Comparison of ENCODE assay signal across 13 cellular contexts in the genomic region with DNA sequence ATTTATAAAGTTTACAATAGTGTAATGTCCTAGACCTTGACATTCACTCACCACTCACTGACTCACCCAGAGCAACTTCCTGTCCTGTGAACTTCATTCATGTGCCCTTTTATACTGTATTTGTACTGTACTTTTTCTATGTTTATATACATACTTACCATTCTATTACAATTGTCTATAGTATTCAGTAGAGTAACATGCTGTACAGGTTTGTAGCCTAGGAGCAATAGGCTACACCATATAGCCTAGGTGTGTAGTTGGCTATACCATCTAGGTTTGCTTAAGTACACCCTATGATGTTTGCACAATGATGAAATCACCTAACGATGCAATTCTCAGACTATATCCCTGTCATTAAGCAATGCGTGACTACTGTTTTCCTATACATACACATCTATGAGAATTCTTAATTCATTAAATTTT. TPM values are rescaled to one million over a fixed set of nuclear protein-coding genes. Genes with fewer than 3 reads are reported as not detected.
DNase-seq lines count a peak whose midpoint lies in the region; ATAC-seq, FAIRE-seq and TF ChIP-seq lines count a peak whose summit lies in the region.
"Had no signal": no experiment of that assay in that cellular context is flagged by ENCODE, and none has a peak within 500 bp of the region (broad histone marks: within the 10 kb centered on the region; RNA-seq: fewer than 3 reads in every experiment).

No MANE protein-coding gene starts in this region.

- H3K4me3 ChIP-seq in endothelial cell of umbilical vein (replicated peaks in 1 of 3; ENCODE audit: insufficient read depth in 1 of 3, low read depth in 1 of 3, low read length in 3 of 3), result no peak overlapping the region
- no peak overlapping the region for H3K4me3 ChIP-seq in MM.1S (ENCODE audit: low read length)
- no peak overlapping the region for H3K4me3 ChIP-seq in CD4-positive, alpha-beta memory T cell (ENCODE audit: low read length in 2 of 2)
- H3K4me3 ChIP-seq: esophagus squamous epithelium had no signal

- H3K9me1 ChIP-seq in endothelial cell of umbilical vein (replicated peaks; ENCODE audit: control insufficient read depth, extremely low read depth, insufficient read depth, low read length), result no peaks in the 10 kb centered on the region

- peak; percentile 14 for DNase-seq in activated naive CD4-positive, alpha-beta T cell treated with anti-CD3 and anti-CD28 coated beads for 36 hours
- DNase-seq in activated naive CD4-positive, alpha-beta T cell treated with Interleukin-2 at 50 U/mL for 16 hours, result no peak
- DNase-seq in RCC 7860 (ENCODE audit: low spot score) (peak; percentile 60), endothelial cell of umbilical vein (ENCODE audit: low read depth, low spot score) (peak; percentile 70), left lobe of liver (ENCODE audit: low spot score) (no peak), MM.1S (no peak)
- no peak for DNase-seq in stimulated activated effector memory CD8-positive, alpha-beta T cell treated with anti-CD3 and anti-CD28 coated beads, Interleukin-12 subunit alpha, Interleukin-12 subunit beta, amount 100 ng/mL, for 72 hours (ENCODE audit: low spot score in 2 of 2)
- DNase-seq in CD4-positive, alpha-beta memory T cell, result no peak
- DNase-seq: esophagus squamous epithelium; GDM1; stimulated activated CD4-positive, alpha-beta T cell treated with anti-CD3 and anti-CD28 coated beads, Interleukin-2, amount 100 ng/mL, for 24 hours had no signal

- H3K9me3 ChIP-seq in endothelial cell of umbilical vein (replicated peaks; ENCODE audit: control insufficient read depth, insufficient read depth, low read length) (no peaks in the 10 kb centered on the region), MM.1S (replicated peaks; ENCODE audit: insufficient read depth, low read length) (no peaks in the 10 kb centered on the region)
- no peaks in the 10 kb centered on the region for H3K9me3 ChIP-seq in CD4-positive, alpha-beta memory T cell (ENCODE audit: control insufficient read depth in 1 of 2, low read length in 2 of 2)
- H3K9me3 ChIP-seq: esophagus squamous epithelium had no signal

- H3K79me2 ChIP-seq in endothelial cell of umbilical vein (ENCODE audit: control insufficient read depth, insufficient read depth, low read length) (no peaks in the 10 kb centered on the region), MM.1S (ENCODE audit: low read length) (no peaks in the 10 kb centered on the region)

- H2AFZ ChIP-seq in endothelial cell of umbilical vein (ENCODE audit: low read depth, low read length) (no peak overlapping the region), MM.1S (ENCODE audit: low read length) (no peak overlapping the region)

- peak; percentile 72 for FAIRE-seq in RCC 7860 (lab: Jason Lieb, UNC)
- FAIRE-seq in endothelial cell of umbilical vein (lab: Jason Lieb, UNC), result peak; percentile 88

- H3K27ac ChIP-seq in endothelial cell of umbilical vein (ENCODE audit: insufficient read depth, low read depth, low read length), result peak overlapping the region; percentile 78
- no peak overlapping the region for H3K27ac ChIP-seq in MM.1S (ENCODE audit: low read length)
- H3K27ac ChIP-seq in CD4-positive, alpha-beta memory T cell (ENCODE audit: low read depth, low read length), result no peak overlapping the region
- H3K27ac ChIP-seq: esophagus squamous epithelium had no signal

- H3K9ac ChIP-seq in endothelial cell of umbilical vein (replicated peaks; ENCODE audit: extremely low read depth, insufficient read depth, low read length) (no peak overlapping the region), MM.1S (ENCODE audit: low read length) (no peak overlapping the region)

- H3K4me1 Mint-ChIP-seq in activated naive CD4-positive, alpha-beta T cell treated with anti-CD3 and anti-CD28 coated beads for 36 hours (ENCODE audit: low read depth), result no peaks in the 10 kb centered on the region
- H3K4me1 Mint-ChIP-seq in stimulated activated effector memory CD8-positive, alpha-beta T cell treated with anti-CD3 and anti-CD28 coated beads, Interleukin-12 subunit alpha, Interleukin-12 subunit beta, amount 100 ng/mL, for 72 hours, result no peaks in the 10 kb centered on the region
- peaks cover 0 to 3% (median under 1%) of the 10 kb centered on the region in 4 donors for H3K4me1 Mint-ChIP-seq in CD4-positive, alpha-beta memory T cell
- H3K4me1 Mint-ChIP-seq: stimulated activated memory B cell treated with anti-CD40 and anti-IgM and Interleukin-4, amounts not matched to agents 10 μg/mL and 1 μg/mL and 100 μg/mL, for 72 hours had no signal

- no peaks in the 10 kb centered on the region for H3K27me3 ChIP-seq in endothelial cell of umbilical vein (ENCODE audit: control insufficient read depth in 2 of 2, insufficient read depth in 2 of 2, low read length in 2 of 2)
- H3K27me3 ChIP-seq in MM.1S (replicated peaks; ENCODE audit: insufficient read depth, low read length), result no peaks in the 10 kb centered on the region
- no peaks in the 10 kb centered on the region for H3K27me3 ChIP-seq in CD4-positive, alpha-beta memory T cell (ENCODE audit: insufficient read depth, low read length)
- H3K27me3 ChIP-seq: esophagus squamous epithelium had no signal

- H3K27ac Mint-ChIP-seq in activated naive CD4-positive, alpha-beta T cell treated with anti-CD3 and anti-CD28 coated beads for 36 hours, result no peak overlapping the region
- no peak overlapping the region for H3K27ac Mint-ChIP-seq in stimulated activated effector memory CD8-positive, alpha-beta T cell treated with anti-CD3 and anti-CD28 coated beads, Interleukin-12 subunit alpha, Interleukin-12 subunit beta, amount 100 ng/mL, for 72 hours
- no peak overlapping the region for H3K27ac Mint-ChIP-seq in CD4-positive, alpha-beta memory T cell
- H3K27ac Mint-ChIP-seq: stimulated activated memory B cell treated with anti-CD40 and anti-IgM and Interleukin-4, amounts not matched to agents 10 μg/mL and 1 μg/mL and 100 μg/mL, for 72 hours; T-helper 1 cell treated with Interleukin-12 subunit alpha and Interleukin-12 subunit beta and Interleukin-4 antibody, amounts not matched to agents 30 μg/mL and 1 μg/mL, for 36 hours had no signal

- H3K36me3 ChIP-seq in endothelial cell of umbilical vein (ENCODE audit: control insufficient read depth in 2 of 2, extremely low read depth in 1 of 2, insufficient read depth in 2 of 2, low read length in 2 of 2) (peaks cover 7 to 9% of the 10 kb centered on the region in 2 experiments), MM.1S (replicated peaks; ENCODE audit: insufficient read depth, low read length) (no peaks in the 10 kb centered on the region)
- peaks cover 41% of the 10 kb centered on the region for H3K36me3 ChIP-seq in CD4-positive, alpha-beta memory T cell (ENCODE audit: insufficient read depth, low read length)

- TF ChIP-seq CTCF in endothelial cell of umbilical vein (IDR thresholded peaks at IDR 0.05; ENCODE audit: extremely low read depth in 1 of 2, insufficient read depth in 1 of 2, low read depth in 1 of 2, low read length in 2 of 2) (no peak), MM.1S (IDR thresholded peaks at IDR 0.05; ENCODE audit: low read length) (no peak)

- CTCF ChIA-PET in activated naive CD4-positive, alpha-beta T cell treated with anti-CD3 and anti-CD28 coated beads for 36 hours (lab: Charles Lee), result no interaction called here
- CTCF ChIA-PET in endothelial cell of umbilical vein (lab: Charles Lee), result interaction anchor here (1.5 to 2.1 kb wide), 2 partner anchors 18 to 34 kb away, joined by 4 to 47 read pairs; no protein-coding TSS in a partner anchor
- CTCF ChIA-PET in CD4-positive, alpha-beta memory T cell (lab: Charles Lee; ENCODE audit: partially characterized antibody), result interaction anchor here (1.7 kb wide), 1 partner anchor 295 kb away, joined by 3 read pairs; no protein-coding TSS in a partner anchor

- H3K4me1 ChIP-seq in endothelial cell of umbilical vein (ENCODE audit: control insufficient read depth, extremely low read depth, insufficient read depth, low read length) (peaks cover 25% of the 10 kb centered on the region), MM.1S (ENCODE audit: low read length) (no peaks in the 10 kb centered on the region)
- no peaks in the 10 kb centered on the region for H3K4me1 ChIP-seq in CD4-positive, alpha-beta memory T cell (ENCODE audit: insufficient read depth, low read length)

- dilution Hi-C loops in endothelial cell of umbilical vein (cut with MboI; ENCODE audit: extremely low pct_ligation_motif_present, low sequenced_read_pairs), result no loop called here

- H3K36me3 Mint-ChIP-seq in activated naive CD4-positive, alpha-beta T cell treated with anti-CD3 and anti-CD28 coated beads for 36 hours (ENCODE audit: low read depth), result peaks cover 32% of the 10 kb centered on the region
- H3K36me3 Mint-ChIP-seq in stimulated activated effector memory CD8-positive, alpha-beta T cell treated with anti-CD3 and anti-CD28 coated beads, Interleukin-12 subunit alpha, Interleukin-12 subunit beta, amount 100 ng/mL, for 72 hours, result peaks cover 100% of the 10 kb centered on the region
- H3K36me3 Mint-ChIP-seq in CD4-positive, alpha-beta memory T cell, result peaks cover 36 to 66% of the 10 kb centered on the region in 2 donors

- no peaks in the 10 kb centered on the region for H4K20me1 ChIP-seq in endothelial cell of umbilical vein (replicated peaks; ENCODE audit: control insufficient read depth, extremely low read depth, insufficient read depth, low read length)
- no peaks in the 10 kb centered on the region for H4K20me1 ChIP-seq in MM.1S (ENCODE audit: insufficient read depth, low read length)

- TF ChIP-seq POLR2A in endothelial cell of umbilical vein (IDR thresholded peaks at IDR 0.05; ENCODE audit: low read depth, low read length), result no peak

- no peaks in the 10 kb centered on the region for H3K9me3 Mint-ChIP-seq in activated naive CD4-positive, alpha-beta T cell treated with anti-CD3 and anti-CD28 coated beads for 36 hours
- no peaks in the 10 kb centered on the region for H3K9me3 Mint-ChIP-seq in stimulated activated effector memory CD8-positive, alpha-beta T cell treated with anti-CD3 and anti-CD28 coated beads, Interleukin-12 subunit alpha, Interleukin-12 subunit beta, amount 100 ng/mL, for 72 hours
- H3K9me3 Mint-ChIP-seq in CD4-positive, alpha-beta memory T cell, result no peaks in the 10 kb centered on the region
- H3K9me3 Mint-ChIP-seq: stimulated activated memory B cell treated with anti-CD40 and anti-IgM and Interleukin-4, amounts not matched to agents 10 μg/mL and 1 μg/mL and 100 μg/mL, for 72 hours; T-helper 1 cell treated with Interleukin-12 subunit alpha and Interleukin-12 subunit beta and Interleukin-4 antibody, amounts not matched to agents 30 μg/mL and 1 μg/mL, for 36 hours had no signal

- no peaks in the 10 kb centered on the region for H3K27me3 Mint-ChIP-seq in activated naive CD4-positive, alpha-beta T cell treated with anti-CD3 and anti-CD28 coated beads for 36 hours (ENCODE audit: low read depth)
- no peaks in the 10 kb centered on the region for H3K27me3 Mint-ChIP-seq in CD4-positive, alpha-beta memory T cell
- H3K27me3 Mint-ChIP-seq: stimulated activated memory B cell treated with anti-CD40 and anti-IgM and Interleukin-4, amounts not matched to agents 10 μg/mL and 1 μg/mL and 100 μg/mL, for 72 hours had no signal

- H3K4me2 ChIP-seq in endothelial cell of umbilical vein (ENCODE audit: insufficient read depth, low read length) (peak overlapping the region; percentile 59), MM.1S (ENCODE audit: low read depth, low read length) (no peak overlapping the region)

- no peaks in the 10 kb centered on the region for H3K9me2 ChIP-seq in MM.1S (replicated peaks; ENCODE audit: insufficient read depth, low read length)

- ATAC-seq in stimulated activated effector memory CD8-positive, alpha-beta T cell treated with anti-CD3 and anti-CD28 coated beads, Interleukin-12 subunit alpha, Interleukin-12 subunit beta, amount 100 ng/mL, for 72 hours, result peak; percentile 48
- no peak for ATAC-seq in left lobe of liver
- ATAC-seq: stimulated activated memory B cell treated with anti-CD40 and anti-IgM and Interleukin-4, amounts not matched to agents 10 μg/mL and 1 μg/mL and 100 μg/mL, for 72 hours had no signal

- BruUV-seq in endothelial cell of umbilical vein (replicated peaks; lab: Mats Ljungman, UMichigan), result no TSS peak

- POLR2A ChIA-PET in endothelial cell of umbilical vein (lab: Charles Lee), result no interaction called here
- POLR2A ChIA-PET in CD4-positive, alpha-beta memory T cell (lab: Charles Lee; ENCODE audit: partially characterized antibody), result no interaction called here

- no peak overlapping the region for H3K4me3 Mint-ChIP-seq in activated naive CD4-positive, alpha-beta T cell treated with anti-CD3 and anti-CD28 coated beads for 36 hours
- H3K4me3 Mint-ChIP-seq in stimulated activated effector memory CD8-positive, alpha-beta T cell treated with anti-CD3 and anti-CD28 coated beads, Interleukin-12 subunit alpha, Interleukin-12 subunit beta, amount 100 ng/mL, for 72 hours, result no peak overlapping the region
- H3K4me3 Mint-ChIP-seq in CD4-positive, alpha-beta memory T cell, result no peak overlapping the region
- H3K4me3 Mint-ChIP-seq: stimulated activated memory B cell treated with anti-CD40 and anti-IgM and Interleukin-4, amounts not matched to agents 10 μg/mL and 1 μg/mL and 100 μg/mL, for 72 hours; T-helper 1 cell treated with Interleukin-12 subunit alpha and Interleukin-12 subunit beta and Interleukin-4 antibody, amounts not matched to agents 30 μg/mL and 1 μg/mL, for 36 hours had no signal

- no peaks in the 10 kb centered on the region for H3F3A ChIP-seq in MM.1S (ENCODE audit: insufficient read depth, low read length)

- intact Hi-C loops in activated naive CD4-positive, alpha-beta T cell treated with anti-CD3 and anti-CD28 coated beads for 36 hours (cut with micrococcal nuclease), result no loop called here
- intact Hi-C loops in endothelial cell of umbilical vein (cut with micrococcal nuclease), result no loop called here
- intact Hi-C loops in CD4-positive, alpha-beta memory T cell (cut with micrococcal nuclease), result no loop called here

RNA-seq across cellular contexts. Expression of gene EDEM2, which starts 17.5 kb away (rescaled TPM):
- total RNA-seq in activated naive CD4-positive, alpha-beta T cell treated with anti-CD3 and anti-CD28 coated beads for 36 hours, result 10 to 100 TPM; 15.5 to 15.8 TPM
- 37.5 and 39.5 TPM in 2 replicates for total RNA-seq in endothelial cell of umbilical vein
- 29.1 and 30.1 TPM in 2 replicates for polyA plus RNA-seq in endothelial cell of umbilical vein
- polyA plus RNA-seq in endothelial cell of umbilical vein (2011; cell fraction: cytosol; rRNA removed), result 33.9 and 35.0 TPM in 2 replicates
- 23.0 and 25.4 TPM in 2 replicates for polyA plus RNA-seq in endothelial cell of umbilical vein (2011; cell fraction: nucleus; rRNA removed)
- 46.6 and 49.7 TPM in 2 replicates for polyA plus RNA-seq in endothelial cell of umbilical vein (2012)
- polyA minus RNA-seq in endothelial cell of umbilical vein, result 22.1 and 23.2 TPM in 2 replicates
- 12.5 TPM for polyA minus RNA-seq in endothelial cell of umbilical vein (2011; cell fraction: cytosol; rRNA and poly(A)+ RNA removed)
- polyA minus RNA-seq in endothelial cell of umbilical vein (2011; cell fraction: nucleus; rRNA and poly(A)+ RNA removed), result 5.7 and 5.9 TPM in 2 replicates
- 26.0 TPM for total RNA-seq in left lobe of liver
- total RNA-seq in CD4-positive, alpha-beta memory T cell, result 10 to 100 TPM; 27.2 to 27.6 TPM
- polyA plus RNA-seq in CD4-positive, alpha-beta memory T cell, result 10 to 100 TPM; 52.1 to 62.1 TPM

RNA-seq across cellular contexts. Expression of gene TRPC4AP, which starts 37.1 kb away (rescaled TPM):
- 10 to 100 TPM; 49.6 to 51.7 TPM for total RNA-seq in activated naive CD4-positive, alpha-beta T cell treated with anti-CD3 and anti-CD28 coated beads for 36 hours
- 88.3 and 89.0 TPM in 2 replicates for total RNA-seq in endothelial cell of umbilical vein
- polyA plus RNA-seq in endothelial cell of umbilical vein, result 103 and 104 TPM in 2 replicates
- 85.0 and 88.2 TPM in 2 replicates for polyA plus RNA-seq in endothelial cell of umbilical vein (2011; cell fraction: cytosol; rRNA removed)
- polyA plus RNA-seq in endothelial cell of umbilical vein (2011; cell fraction: nucleus; rRNA removed), result 171 and 185 TPM in 2 replicates
- polyA plus RNA-seq in endothelial cell of umbilical vein (2012), result 88.8 and 90.4 TPM in 2 replicates
- polyA minus RNA-seq in endothelial cell of umbilical vein, result 120 and 131 TPM in 2 replicates
- polyA minus RNA-seq in endothelial cell of umbilical vein (2011; cell fraction: cytosol; rRNA and poly(A)+ RNA removed), result 43.6 TPM
- 51.8 and 70.5 TPM in 2 replicates for polyA minus RNA-seq in endothelial cell of umbilical vein (2011; cell fraction: nucleus; rRNA and poly(A)+ RNA removed)
- 27.6 TPM for total RNA-seq in left lobe of liver
- total RNA-seq in CD4-positive, alpha-beta memory T cell, result 10 to 100 TPM; 61.2 to 63.0 TPM
- 10 to 100 TPM; 64.5 to 81.6 TPM for polyA plus RNA-seq in CD4-positive, alpha-beta memory T cell

RNA-seq across cellular contexts. Expression of gene PROCR, which starts 42.2 kb away (rescaled TPM):
- total RNA-seq in activated naive CD4-positive, alpha-beta T cell treated with anti-CD3 and anti-CD28 coated beads for 36 hours, result 1 to 10 TPM; 1.5 to 1.7 TPM
- total RNA-seq in endothelial cell of umbilical vein (228 and 251 TPM in 2 replicates), left lobe of liver (1.5 TPM)
- 376 and 414 TPM in 2 replicates for polyA plus RNA-seq in endothelial cell of umbilical vein
- polyA plus RNA-seq in endothelial cell of umbilical vein (2011; cell fraction: cytosol; rRNA removed), result 280 and 408 TPM in 2 replicates
- polyA plus RNA-seq in endothelial cell of umbilical vein (2011; cell fraction: nucleus; rRNA removed), result 149 and 172 TPM in 2 replicates
- polyA plus RNA-seq in endothelial cell of umbilical vein (2012), result 386 and 422 TPM in 2 replicates
- polyA minus RNA-seq in endothelial cell of umbilical vein, result 229 and 241 TPM in 2 replicates
- 18.9 TPM for polyA minus RNA-seq in endothelial cell of umbilical vein (2011; cell fraction: cytosol; rRNA and poly(A)+ RNA removed)
- polyA minus RNA-seq in endothelial cell of umbilical vein (2011; cell fraction: nucleus; rRNA and poly(A)+ RNA removed), result 92.7 and 104 TPM in 2 replicates
- total RNA-seq in CD4-positive, alpha-beta memory T cell, result under 1 TPM; 0.42 to 0.61 TPM
- polyA plus RNA-seq in CD4-positive, alpha-beta memory T cell, result 1 to 10 TPM; 1.9 to 3.6 TPM

Comparison
In these comparisons a context has a peak if more than half of its experiments do, and no peak if none do; other contexts are left out.
1. DNase-seq: peak in activated naive CD4-positive, alpha-beta T cell treated with anti-CD3 and anti-CD28 coated beads for 36 hours (single experiment), RCC 7860 (single experiment) and endothelial cell of umbilical vein (single experiment); none in activated naive CD4-positive, alpha-beta T cell treated with Interleukin-2 at 50 U/mL for 16 hours (single experiment), stimulated activated effector memory CD8-positive, alpha-beta T cell treated with anti-CD3 and anti-CD28 coated beads, Interleukin-12 subunit alpha, Interleukin-12 subunit beta, amount 100 ng/mL, for 72 hours (0 of 2), left lobe of liver (single experiment), MM.1S (single experiment) and CD4-positive, alpha-beta memory T cell (0 of 5).
2. RNA of gene PROCR, which starts 42.2 kb away (total RNA-seq): 228 to 251 TPM in endothelial cell of umbilical vein; 1.5 to 1.7 TPM in activated naive CD4-positive, alpha-beta T cell treated with anti-CD3 and anti-CD28 coated beads for 36 hours, 1.5 TPM in left lobe of liver (single experiment) and 0.42 to 0.61 TPM in CD4-positive, alpha-beta memory T cell; every median in the first group is over 10 times any median in the second.